ENCODE assay signal across 10 cellular contexts in the genomic region with DNA sequence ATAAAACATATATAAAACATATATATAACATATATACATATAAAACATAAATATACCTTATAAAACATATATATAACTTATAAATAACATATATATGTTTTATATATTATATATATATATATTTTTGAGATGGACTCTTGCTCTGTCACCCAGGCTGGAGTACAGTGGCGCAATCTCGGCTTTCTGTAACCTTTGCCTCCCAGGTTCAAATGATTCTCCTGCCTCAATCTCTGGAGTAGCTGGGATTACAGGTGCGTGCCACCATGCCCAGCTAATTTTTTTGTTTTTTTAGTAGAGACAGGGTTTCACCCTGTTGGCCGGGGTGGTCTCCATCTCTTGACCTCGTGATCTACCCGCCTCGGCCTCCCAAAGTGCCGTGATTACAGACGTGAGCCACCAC. TPM values are rescaled to one million over a fixed set of nuclear protein-coding genes. Genes with fewer than 3 reads are reported as not detected.
"Had no signal": no experiment of that assay in that cellular context is flagged by ENCODE, and none has a peak within 500 bp of the region (broad histone marks: within the 10 kb centered on the region; RNA-seq: fewer than 3 reads in every experiment).

No MANE protein-coding gene starts in this region.

RNA-seq across cellular contexts. Expression of gene AGXT2, which starts 54.0 kb away (rescaled TPM):
- total RNA-seq: OCI-LY7, PC-3, PC-9, Right ventricle myocardium inferior, Right ventricle myocardium superior, RPMI7951, SJCRH30, SJSA1, SK-MEL-5 had no signal
- polyA plus RNA-seq: SK-N-SH had no signal
